In genomic region chr1:42044346-42044745, GRCh38 we compare ENCODE assay signal across 9 cellular contexts.
"Had no signal": no experiment of that assay in that cellular context is flagged by ENCODE, and none has a peak within 500 bp of the region (broad histone marks: within the 10 kb centered on the region; RNA-seq: fewer than 3 reads in every experiment).

No MANE protein-coding gene starts in this region.

- ATAC-seq: GM23338, HCT116 had no signal

- H3K36me3 ChIP-seq: HAP-1 had no signal

- H3K27ac ChIP-seq: HL-60, KMS-11 had no signal

- FAIRE-seq: H1 had no signal

- H3K4me2 ChIP-seq: GM23338, KMS-11 had no signal

- H3K4me3 ChIP-seq: GM23338, HAP-1 had no signal

- DNase-seq: H7, IMR-90, KBM-7 had no signal

- H2AFZ ChIP-seq: GM23338 had no signal

- H3K9me3 ChIP-seq: HAP-1 had no signal

- H3K4me1 ChIP-seq: HAP-1 had no signal

- H3K9ac ChIP-seq: KMS-11 had no signal
